16 cellular contexts compared by ENCODE assay signal in genomic region chr5:125348936-125349335, GRCh38.
A peak's percentile ranks its signal among the peaks of the same experiment; 100 is the strongest.
DNase-seq lines count a peak whose midpoint lies in the region; ATAC-seq lines count a peak whose summit lies in the region.
"Had no signal": no experiment of that assay in that cellular context is flagged by ENCODE, and none has a peak within 500 bp of the region (broad histone marks: within the 10 kb centered on the region; RNA-seq: fewer than 3 reads in every experiment).

No MANE protein-coding gene starts in this region.

- H3K9me3 ChIP-seq in HUES48 (ENCODE audit: control insufficient read depth, insufficient read depth, low read length), result no peaks in the 10 kb centered on the region
- H3K9me3 ChIP-seq in iPS-20b (ENCODE audit: insufficient read depth, low read depth, low read length), result no peaks in the 10 kb centered on the region
- H3K9me3 ChIP-seq: gastrocnemius medialis had no signal

- H3K27me3 ChIP-seq in HUES48 (ENCODE audit: control insufficient read depth, insufficient read depth, low read length) (no peaks in the 10 kb centered on the region), iPS-20b (ENCODE audit: insufficient read depth, low read length) (no peaks in the 10 kb centered on the region)
- H3K27me3 ChIP-seq: cardiac muscle cell, gastrocnemius medialis had no signal

- H3K27ac ChIP-seq in HUES48 (ENCODE audit: low read depth, low read length) (peak overlapping the region; percentile 75), iPS-20b (ENCODE audit: low read length) (peak overlapping the region; percentile 16)
- H3K27ac ChIP-seq: gastrocnemius medialis had no signal

- H3K9ac ChIP-seq in HUES48 (ENCODE audit: low read depth, low read length), result no peak overlapping the region
- H3K9ac ChIP-seq in iPS-20b (ENCODE audit: low read depth, low read length), result peak overlapping the region; percentile 51; the same call in 1 of the 2 replicates

- H3K4me3 ChIP-seq in HUES48 (ENCODE audit: low read depth, low read length) (peak overlapping the region; percentile 18), iPS-20b (ENCODE audit: low read length) (peak overlapping the region; percentile 43; the same call in 1 of the 2 replicates)
- H3K4me3 ChIP-seq: cardiac muscle cell had no signal

- H3K36me3 ChIP-seq in HUES48 (ENCODE audit: control insufficient read depth, insufficient read depth, low read length) (no peaks in the 10 kb centered on the region), iPS-20b (ENCODE audit: insufficient read depth, low read depth, low read length) (no peaks in the 10 kb centered on the region)
- H3K36me3 ChIP-seq: cardiac muscle cell, gastrocnemius medialis had no signal

- H3K4me1 ChIP-seq in HUES48 (ENCODE audit: control insufficient read depth, insufficient read depth, low read length), result peaks cover 25% of the 10 kb centered on the region
- peaks cover 25% of the 10 kb centered on the region for H3K4me1 ChIP-seq in iPS-20b (ENCODE audit: insufficient read depth, low read length)

- DNase-seq in cerebellar cortex (ENCODE audit: low spot score), result peak; percentile 27
- peak; percentile 59 for DNase-seq in pons (ENCODE audit: low spot score)
- no peak for DNase-seq in NCI-H1417 (lab: John Stamatoyannopoulos, UW)
- DNase-seq: activated B cell treated with CpG ODN at 0.5 μM for 24 hours; activated CD4-positive, alpha-beta memory T cell treated with anti-CD3 and anti-CD28 coated beads, Interleukin-2, amount 10 ng/mL, durations not matched to agents 7 days and 5 days; CD4-positive, CD25-positive, alpha-beta regulatory T cell; left colon; NCI-H526 had no signal

- no peak for ATAC-seq in HG02588 (IDR thresholded peaks at IDR 0.05; ENCODE audit: unreplicated experiment)
- ATAC-seq in GM19397 (IDR thresholded peaks at IDR 0.05; ENCODE audit: unreplicated experiment), result no peak
- no peak for ATAC-seq in GM19463 (IDR thresholded peaks at IDR 0.05; ENCODE audit: unreplicated experiment)
- ATAC-seq: SK-N-SH treated with all-trans-retinoic acid at 6 μM for 48 hours had no signal

Comparison
In these comparisons a context has a peak if more than half of its experiments do, and no peak if none do; other contexts are left out.
1. DNase-seq: peak in cerebellar cortex (single experiment) and pons (single experiment); none in NCI-H1417 (0 of 3).